In genomic region chr4:1731180-1731579, GRCh38 we compare ENCODE assay signal across 1 cellular context.
A peak's percentile ranks its signal among the peaks of the same experiment; 100 is the strongest.
TF ChIP-seq lines count a peak whose summit lies in the region.

No MANE protein-coding gene starts in this region.

TF ChIP-seq in GM12878, 131 proteins besides CTCF, POLR2A, EP300 and RAD21:
- TF ChIP-seq CHD2 (IDR thresholded peaks at IDR 0.05; ENCODE audit: borderline replicate concordance, low read depth, low read length) (no peak), TCF12 (IDR thresholded peaks at IDR 0.05; ENCODE audit: low read depth, low read length) (peak; percentile 13; the same call in 1 of the 2 replicates)
